Comparison of ENCODE assay signal across 1 cellular context in the genomic region with DNA sequence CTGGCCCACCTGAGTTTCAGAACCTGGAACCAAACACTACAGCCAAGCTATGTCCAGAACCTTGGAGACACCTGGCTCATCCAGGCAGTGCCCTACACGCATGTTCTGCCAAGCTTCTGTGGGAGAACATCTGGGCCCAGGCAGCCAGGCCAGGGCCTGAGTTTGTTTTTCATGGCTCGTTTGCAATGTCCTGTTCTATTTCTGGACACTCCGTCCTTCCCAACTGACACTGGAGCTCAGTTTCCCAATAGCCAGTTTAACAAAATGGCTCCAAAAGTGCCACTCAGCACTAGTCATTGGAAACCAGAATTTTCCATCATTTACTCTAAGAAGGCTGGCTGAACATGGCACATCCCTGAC.
TF ChIP-seq lines count a peak whose summit lies in the region.

No MANE protein-coding gene starts in this region.

TF ChIP-seq in GM12891, 5 proteins besides CTCF, POLR2A, EP300 and RAD21:
- TF ChIP-seq POLR2AphosphoS5 (IDR thresholded peaks at IDR 0.05; ENCODE audit: low read depth, low read length): no peak
- no peak for TF ChIP-seq POU2F2 (IDR thresholded peaks at IDR 0.05; ENCODE audit: low read depth, low read length)
- TF ChIP-seq PAX5 (IDR thresholded peaks at IDR 0.05; ENCODE audit: insufficient read depth, low read length, severe bottlenecking): no peak
- no peak for TF ChIP-seq SPI1 (IDR thresholded peaks at IDR 0.05; ENCODE audit: low read depth, low read length)
- no peak for TF ChIP-seq TAF1 (IDR thresholded peaks at IDR 0.05; ENCODE audit: low read depth, low read length)
